22 cellular contexts compared by ENCODE assay signal in the genomic region with DNA sequence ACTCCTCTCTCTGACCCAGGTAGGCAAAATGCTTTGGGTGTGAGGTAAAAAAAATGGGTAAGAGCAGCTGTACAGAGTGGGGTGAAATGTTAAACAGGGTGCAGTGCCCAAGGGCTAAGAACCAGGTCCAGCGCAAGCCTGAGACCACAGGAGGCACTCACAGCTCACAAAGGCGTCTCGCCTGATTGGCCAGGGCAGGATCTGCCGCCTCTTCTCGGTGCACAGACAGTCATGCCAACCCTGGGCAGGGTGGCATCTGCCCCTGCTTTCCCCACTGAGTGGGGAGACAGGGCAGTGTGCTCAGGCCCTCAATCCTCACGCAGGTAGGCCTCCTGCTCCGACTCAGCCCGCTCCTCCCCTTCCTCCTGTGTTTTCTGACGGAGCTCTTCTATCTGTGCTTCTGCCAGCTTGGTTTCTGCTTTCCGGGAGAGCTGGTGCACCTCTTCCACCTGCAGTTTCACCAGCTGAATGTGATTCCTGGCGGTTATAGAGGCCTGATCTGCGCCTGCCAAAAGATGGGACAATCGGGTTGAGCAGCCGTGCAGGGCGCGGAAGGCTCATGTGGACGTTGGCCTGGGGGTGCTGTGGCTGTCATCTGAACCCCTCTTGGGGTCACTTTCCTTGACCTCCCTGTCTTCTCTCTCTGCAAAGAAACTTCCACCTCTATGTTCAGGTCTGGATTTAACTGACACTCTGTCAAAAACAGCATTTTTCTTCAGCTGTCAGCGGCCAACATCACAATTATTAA. TPM values are rescaled to one million over a fixed set of nuclear protein-coding genes. Genes with fewer than 3 reads are reported as not detected.
"Had no signal": no experiment of that assay in that cellular context is flagged by ENCODE, and none has a peak within 500 bp of the region (broad histone marks: within the 10 kb centered on the region; RNA-seq: fewer than 3 reads in every experiment).

No MANE protein-coding gene starts in this region.

- H3K4me3 ChIP-seq: coronary artery, heart right ventricle, prostate gland, spleen had no signal

- DNase-seq: activated CD4-positive, alpha-beta T cell treated with anti-CD3 and anti-CD28 coated beads, Interleukin-2, amount 50 U/mL, for 48 hours; activated CD4-positive, CD25-positive, alpha-beta regulatory T cell; activated CD8-positive, alpha-beta memory T cell treated with anti-CD3 and anti-CD28 coated beads, Interleukin-2, amount 10 ng/mL, durations not matched to agents 7 days and 5 days; activated naive CD8-positive, alpha-beta T cell treated with anti-CD3 and anti-CD28 coated beads, Interleukin-2, amount 50 U/mL, for 24 hours; effector CD4-positive, alpha-beta T cell; heart right ventricle; natural killer cell; occipital lobe; spleen; stimulated activated CD4-positive, alpha-beta T cell treated with anti-CD3 and anti-CD28 coated beads, Interleukin-2, amount 100 ng/mL, for 24 hours; stimulated activated naive B cell treated with anti-CD40 and anti-IgM and Interleukin-4, amounts not matched to agents 10 μg/mL and 1 μg/mL and 100 μg/mL, for 72 hours; trophoblast cell had no signal

- H3K27ac Mint-ChIP-seq: activated CD8-positive, alpha-beta memory T cell treated with anti-CD3 and anti-CD28 coated beads, Interleukin-2, amount 10 ng/mL, durations not matched to agents 7 days and 5 days; activated naive CD8-positive, alpha-beta T cell treated with anti-CD3 and anti-CD28 coated beads, Interleukin-2, amount 50 U/mL, for 24 hours; natural killer cell; T-helper 1 cell treated with Interleukin-12 subunit alpha and Interleukin-12 subunit beta and Interleukin-4 antibody, amounts not matched to agents 30 μg/mL and 1 μg/mL, for 36 hours had no signal

- H3K9me3 Mint-ChIP-seq: activated naive CD8-positive, alpha-beta T cell treated with anti-CD3 and anti-CD28 coated beads, Interleukin-2, amount 50 U/mL, for 24 hours; natural killer cell; stimulated activated naive B cell treated with anti-CD40 and anti-IgM and Interleukin-4, amounts not matched to agents 10 μg/mL and 1 μg/mL and 100 μg/mL, for 72 hours; T-helper 1 cell treated with Interleukin-12 subunit alpha and Interleukin-12 subunit beta and Interleukin-4 antibody, amounts not matched to agents 30 μg/mL and 1 μg/mL, for 36 hours had no signal

- H3K9me3 ChIP-seq: heart right ventricle, prostate gland, spleen had no signal

- FAIRE-seq: frontal cortex, islet of Langerhans had no signal

- ATAC-seq: activated CD8-positive, alpha-beta memory T cell treated with anti-CD3 and anti-CD28 coated beads, Interleukin-2, amount 10 ng/mL, durations not matched to agents 7 days and 5 days; activated naive CD8-positive, alpha-beta T cell treated with anti-CD3 and anti-CD28 coated beads, Interleukin-2, amount 50 U/mL, for 24 hours; heart right ventricle; natural killer cell; sciatic nerve; stimulated activated naive B cell treated with anti-CD40 and anti-IgM and Interleukin-4, amounts not matched to agents 10 μg/mL and 1 μg/mL and 100 μg/mL, for 72 hours had no signal

- H3K4me3 Mint-ChIP-seq: activated CD8-positive, alpha-beta memory T cell treated with anti-CD3 and anti-CD28 coated beads, Interleukin-2, amount 10 ng/mL, durations not matched to agents 7 days and 5 days; activated naive CD8-positive, alpha-beta T cell treated with anti-CD3 and anti-CD28 coated beads, Interleukin-2, amount 50 U/mL, for 24 hours; natural killer cell; stimulated activated naive B cell treated with anti-CD40 and anti-IgM and Interleukin-4, amounts not matched to agents 10 μg/mL and 1 μg/mL and 100 μg/mL, for 72 hours; T-helper 1 cell treated with Interleukin-12 subunit alpha and Interleukin-12 subunit beta and Interleukin-4 antibody, amounts not matched to agents 30 μg/mL and 1 μg/mL, for 36 hours had no signal

- H3K27ac ChIP-seq: coronary artery, heart right ventricle, prostate gland, spleen had no signal

- H3K4me1 ChIP-seq: prostate gland had no signal

RNA-seq across cellular contexts. Expression of a gene that starts 4.7 kb away (rescaled TPM):
- total RNA-seq: cardiac septum, heart right ventricle, sciatic nerve, spleen, subcutaneous adipose tissue had no signal

RNA-seq across cellular contexts. Expression of a gene that starts 34.2 kb away (rescaled TPM):
- total RNA-seq: activated CD8-positive, alpha-beta memory T cell treated with anti-CD3 and anti-CD28 coated beads, Interleukin-2, amount 10 ng/mL, durations not matched to agents 7 days and 5 days; cardiac septum; fibroblast of lung; frontal cortex; heart right ventricle; mucosa of gallbladder; natural killer cell; occipital lobe; prostate gland; sciatic nerve; spleen; subcutaneous adipose tissue had no signal
- polyA plus RNA-seq: fibroblast of lung, heart right ventricle, spleen had no signal
